In genomic region chr6:122692807-122693580, GRCh38 we compare ENCODE assay signal across 24 cellular contexts.
"Had no signal": no experiment of that assay in that cellular context is flagged by ENCODE, and none has a peak within 500 bp of the region (broad histone marks: within the 10 kb centered on the region; RNA-seq: fewer than 3 reads in every experiment).

No MANE protein-coding gene starts in this region.

- H3K4me3 ChIP-seq: colonic mucosa, gastrocnemius medialis, heart left ventricle, hepatocyte, left lung, neural progenitor cell, prostate gland, right atrium auricular region, skin epidermis, thoracic aorta, tibial nerve, vagina had no signal

- H3K4me2 ChIP-seq: hepatocyte, neural progenitor cell had no signal

- H3K9ac ChIP-seq: neural progenitor cell had no signal

- ATAC-seq: esophagus mucosa; gastrocnemius medialis; heart left ventricle; left cardiac atrium; left lung; naive thymus-derived CD4-positive, alpha-beta T cell; stimulated activated naive B cell treated with anti-CD40 and anti-IgM and Interleukin-4, amounts not matched to agents 10 μg/mL and 1 μg/mL and 100 μg/mL, for 72 hours had no signal

- H3K27me3 ChIP-seq: colonic mucosa, gastrocnemius medialis, heart left ventricle, hepatocyte, left lung, neural progenitor cell, right atrium auricular region, tibial nerve, vagina had no signal

- H3K4me1 ChIP-seq: colonic mucosa, gastrocnemius medialis, heart left ventricle, left lung, neural progenitor cell, prostate gland, right atrium auricular region, tibial nerve, vagina had no signal

- FAIRE-seq: islet of Langerhans had no signal

- H3K9me3 ChIP-seq: colonic mucosa, gastrocnemius medialis, heart left ventricle, left lung, prostate gland, right atrium auricular region, thoracic aorta, tibial nerve, vagina had no signal

- H3K27ac ChIP-seq: colonic mucosa, epithelial cell of prostate, gastrocnemius medialis, heart left ventricle, hepatocyte, left lung, neural progenitor cell, prostate gland, right atrium auricular region, skin epidermis, thoracic aorta, tibial nerve, vagina had no signal

- H3K79me2 ChIP-seq: hepatocyte had no signal

- DNase-seq: colonic mucosa; effector CD8-positive, alpha-beta T cell; endodermal cell; gastrocnemius medialis; heart left ventricle; left cardiac atrium; left lung; mesendoderm; midbrain; naive thymus-derived CD4-positive, alpha-beta T cell; stimulated activated CD4-positive, alpha-beta T cell treated with anti-CD3 and anti-CD28 coated beads, Interleukin-15, amount 100 ng/mL, for 24 hours; stimulated activated CD4-positive, alpha-beta T cell treated with anti-CD3 and anti-CD28 coated beads, Interleukin-2, amount 100 ng/mL, for 48 hours; stimulated activated naive B cell treated with anti-CD40 and anti-IgM and Interleukin-4, amounts not matched to agents 10 μg/mL and 1 μg/mL and 100 μg/mL, for 72 hours had no signal

- H2AFZ ChIP-seq: hepatocyte, neural progenitor cell had no signal

- H3K36me3 ChIP-seq: colonic mucosa, gastrocnemius medialis, heart left ventricle, left lung, neural progenitor cell, prostate gland, right atrium auricular region, thoracic aorta, tibial nerve, vagina had no signal
